Comparison of ENCODE assay signal across 15 cellular contexts in genomic region chr9:133905493-133905892, GRCh38.
DNase-seq lines count a peak whose midpoint lies in the region; ATAC-seq and TF ChIP-seq lines count a peak whose summit lies in the region.
"Had no signal": no experiment of that assay in that cellular context is flagged by ENCODE, and none has a peak within 500 bp of the region (broad histone marks: within the 10 kb centered on the region; RNA-seq: fewer than 3 reads in every experiment).

No MANE protein-coding gene starts in this region.

- peaks cover 67% of the 10 kb centered on the region for H3K79me2 ChIP-seq in osteoblast (ENCODE audit: insufficient read depth, low read length)

- no TSS peak for BruUV-seq in IMR-90 (replicated peaks; lab: Mats Ljungman, UMichigan)

- no peak overlapping the region for H4K91ac ChIP-seq in IMR-90 (ENCODE audit: insufficient read depth, low read depth, low read length)

- ATAC-seq in IMR-90 (ENCODE audit: low read depth), result no peak
- ATAC-seq in stimulated activated naive B cell treated with anti-CD40 and anti-IgM and Interleukin-4, amounts not matched to agents 10 μg/mL and 1 μg/mL and 100 μg/mL, for 72 hours (replicated peaks), result no peak
- ATAC-seq: GM23338 had no signal

- no peak overlapping the region for H2BK20ac ChIP-seq in IMR-90 (ENCODE audit: low read depth, low read length)

- no peak overlapping the region for H3K18ac ChIP-seq in IMR-90 (ENCODE audit: low read depth, low read length)

- H3K27me3 Mint-ChIP-seq in stimulated activated naive B cell treated with anti-CD40 and anti-IgM and Interleukin-4, amounts not matched to agents 10 μg/mL and 1 μg/mL and 100 μg/mL, for 72 hours, result no peaks in the 10 kb centered on the region
- H3K27me3 Mint-ChIP-seq: CD4-positive, alpha-beta memory T cell had no signal

- no peak overlapping the region for H3K4me2 ChIP-seq in IMR-90 (ENCODE audit: low read depth, low read length)
- H3K4me2 ChIP-seq in osteoblast (ENCODE audit: insufficient read depth, low read length), result no peak overlapping the region
- H3K4me2 ChIP-seq: GM23338 had no signal

- DNase-seq in IMR-90 (no peak), RWPE1 (ENCODE audit: low spot score) (no peak), osteoblast (ENCODE audit: insufficient read length, low spot score, missing footprints) (peak; percentile 79), hypothalamus (lab: John Stamatoyannopoulos, UW) (no peak), NCI-H1436 (lab: John Stamatoyannopoulos, UW) (no peak)
- no peak for DNase-seq in stimulated activated naive B cell treated with anti-CD40 and anti-IgM and Interleukin-4, amounts not matched to agents 10 μg/mL and 1 μg/mL and 100 μg/mL, for 72 hours
- DNase-seq in stimulated activated CD4-positive, alpha-beta T cell treated with anti-CD3 and anti-CD28 coated beads, Interleukin-4, amount 100 ng/mL, for 24 hours, result no peak
- DNase-seq: C1 segment of cervical spinal cord; Calu3; CD4-positive, alpha-beta memory T cell; COR-L47; DMS153; DND-41 had no signal

- H4K5ac ChIP-seq in IMR-90 (ENCODE audit: low read depth, low read length), result no peak overlapping the region

- no peak overlapping the region for H4K8ac ChIP-seq in IMR-90 (ENCODE audit: low read depth in 2 of 2, low read length in 2 of 2)

- H3K27me3 ChIP-seq in IMR-90 (ENCODE audit: control insufficient read depth, insufficient read depth, low read length), result no peaks in the 10 kb centered on the region
- no peaks in the 10 kb centered on the region for H3K27me3 ChIP-seq in osteoblast (ENCODE audit: insufficient read depth, low read length)

- no CpG with 5 or more reads among the region's 6 CpGs for WGBS in IMR-90 (ENCODE audit: extremely low coverage in 2 of 2, insufficient read length in 1 of 2), 2 experiments

- peaks cover 55% of the 10 kb centered on the region for H4K20me1 ChIP-seq in IMR-90 (ENCODE audit: insufficient read depth, low read length)
- peaks cover 49% of the 10 kb centered on the region for H4K20me1 ChIP-seq in osteoblast (ENCODE audit: insufficient read depth, low read length)

- H2BK15ac ChIP-seq in IMR-90 (ENCODE audit: low read depth, low read length), result no peak overlapping the region

- CTCF ChIA-PET in IMR-90 (lab: Yijun Ruan, JAX), result no interaction called here
- CTCF ChIA-PET in RWPE1 (lab: Yijun Ruan, JAX), result no interaction called here

- H3K36me3 ChIP-seq in IMR-90 (ENCODE audit: control insufficient read depth, insufficient read depth, low read length) (no peaks in the 10 kb centered on the region), osteoblast (ENCODE audit: insufficient read depth, low read length) (no peaks in the 10 kb centered on the region)
- H3K36me3 ChIP-seq: HAP-1 had no signal

- H3K79me1 ChIP-seq in IMR-90 (ENCODE audit: low read depth in 1 of 2, low read length in 2 of 2), result peaks cover 14 to 80% of the 10 kb centered on the region in 2 experiments

- H2AK9ac ChIP-seq in IMR-90 (replicated peaks; ENCODE audit: low read depth, low read length, poor library complexity), result peak overlapping the region; percentile 9

- H3K4me3 ChIP-seq in IMR-90 (ENCODE audit: insufficient read depth, low read depth, low read length) (no peak overlapping the region), osteoblast (ENCODE audit: insufficient read depth, low read length) (no peak overlapping the region)
- H3K4me3 ChIP-seq: GM23338, HAP-1 had no signal

- TF ChIP-seq POLR2A in IMR-90 (IDR thresholded peaks at IDR 0.05; ENCODE audit: low read depth, low read length), result no peak

- no peak for TF ChIP-seq RAD21 in IMR-90 (IDR thresholded peaks at IDR 0.05; ENCODE audit: low read length)

- peaks cover 50 to 85% of the 10 kb centered on the region in 2 donors for H3K4me1 Mint-ChIP-seq in stimulated activated naive B cell treated with anti-CD40 and anti-IgM and Interleukin-4, amounts not matched to agents 10 μg/mL and 1 μg/mL and 100 μg/mL, for 72 hours
- H3K4me1 Mint-ChIP-seq: CD4-positive, alpha-beta memory T cell had no signal

- H3K4me3 Mint-ChIP-seq in stimulated activated naive B cell treated with anti-CD40 and anti-IgM and Interleukin-4, amounts not matched to agents 10 μg/mL and 1 μg/mL and 100 μg/mL, for 72 hours, result no peak overlapping the region
- H3K4me3 Mint-ChIP-seq: CD4-positive, alpha-beta memory T cell; GM23338 had no signal

- H2BK120ac ChIP-seq in IMR-90 (ENCODE audit: low read depth, low read length), result no peak overlapping the region

- no peak overlapping the region for H3K56ac ChIP-seq in IMR-90 (ENCODE audit: extremely low read depth, insufficient read depth, low read length)

- H3K27ac ChIP-seq in IMR-90 (ENCODE audit: insufficient read depth, low read length) (no peak overlapping the region), RWPE1 (peak overlapping the region; percentile 95), osteoblast (ENCODE audit: low read depth, low read length) (no peak overlapping the region)

- H3K14ac ChIP-seq in IMR-90 (replicated peaks; ENCODE audit: low read depth, low read length), result no peak overlapping the region

- no peak overlapping the region for H2AK5ac ChIP-seq in IMR-90 (ENCODE audit: low read depth, low read length)

- no peaks in the 10 kb centered on the region for H3K9me3 Mint-ChIP-seq in stimulated activated naive B cell treated with anti-CD40 and anti-IgM and Interleukin-4, amounts not matched to agents 10 μg/mL and 1 μg/mL and 100 μg/mL, for 72 hours
- H3K9me3 Mint-ChIP-seq: CD4-positive, alpha-beta memory T cell; GM23338 had no signal

- no peak for TF ChIP-seq CTCF in IMR-90 (conservative IDR thresholded peaks at IDR 0.05; ENCODE audit: low read depth, low read length)
- TF ChIP-seq CTCF in RWPE1 (conservative IDR thresholded peaks at IDR 0.05; ENCODE audit: low read depth), result no peak
- no peak for TF ChIP-seq CTCF in osteoblast (IDR thresholded peaks at IDR 0.05; ENCODE audit: extremely low read depth, low read depth, low read length)

- H3K36me3 Mint-ChIP-seq in stimulated activated naive B cell treated with anti-CD40 and anti-IgM and Interleukin-4, amounts not matched to agents 10 μg/mL and 1 μg/mL and 100 μg/mL, for 72 hours, result peaks cover 14 to 42% of the 10 kb centered on the region in 2 donors
- H3K36me3 Mint-ChIP-seq: CD4-positive, alpha-beta memory T cell had no signal

- H2BK5ac ChIP-seq in IMR-90 (ENCODE audit: low read depth, low read length, poor library complexity, severe bottlenecking), result no peak overlapping the region

- no peak overlapping the region for H3K9ac ChIP-seq in IMR-90 (ENCODE audit: low read depth, low read length)

- H2AFZ ChIP-seq in IMR-90 (replicated peaks; ENCODE audit: low read length, poor library complexity) (no peak overlapping the region), osteoblast (ENCODE audit: low read length) (no peak overlapping the region)
- H2AFZ ChIP-seq: GM23338 had no signal

- intact Hi-C loops in IMR-90 (cut with micrococcal nuclease), result no loop called here

- H3K9me1 ChIP-seq in IMR-90 (ENCODE audit: insufficient read depth, low read length), result peaks cover 8% of the 10 kb centered on the region; the same call in 1 of the 2 replicates

- peak overlapping the region; percentile 14 for H3K27ac Mint-ChIP-seq in stimulated activated naive B cell treated with anti-CD40 and anti-IgM and Interleukin-4, amounts not matched to agents 10 μg/mL and 1 μg/mL and 100 μg/mL, for 72 hours
- H3K27ac Mint-ChIP-seq: CD4-positive, alpha-beta memory T cell; GM23338 had no signal

- H3K9me3 ChIP-seq in IMR-90 (ENCODE audit: control insufficient read depth, insufficient read depth, low read length) (no peaks in the 10 kb centered on the region), osteoblast (ENCODE audit: low read depth, low read length) (no peaks in the 10 kb centered on the region)
- H3K9me3 ChIP-seq: HAP-1 had no signal

- H3K4me1 ChIP-seq in IMR-90 (ENCODE audit: control insufficient read depth, insufficient read depth, low read length), result peaks cover 5% of the 10 kb centered on the region; the same call in 1 of the 2 replicates
- peaks cover 7% of the 10 kb centered on the region for H3K4me1 ChIP-seq in osteoblast (ENCODE audit: insufficient read depth, low read length)
- H3K4me1 ChIP-seq: HAP-1 had no signal

- H3K4ac ChIP-seq in IMR-90 (ENCODE audit: low read depth, low read length), result no peak overlapping the region

- dilution Hi-C loops in IMR-90 (cut with HindIII; ENCODE audit: low sequenced_read_pairs, unreplicated experiment), result no loop called here

- in situ Hi-C loops in IMR-90 (cut with MboI; ENCODE audit: low sequenced_read_pairs), result no loop called here

- POLR2A ChIA-PET in IMR-90 (lab: Charles Lee; ENCODE audit: unreplicated experiment) (no interaction called here), RWPE1 (lab: Yijun Ruan, JAX; ENCODE audit: low non-redundant PET) (interaction anchor here (0.6 kb wide), 1 partner anchor 1891 kb away, joined by 5 read pairs; no protein-coding TSS in a partner anchor)

- H3K23ac ChIP-seq in IMR-90 (ENCODE audit: low read depth, low read length), result no peak overlapping the region

TF ChIP-seq in IMR-90, 13 proteins besides CTCF, POLR2A, EP300 and RAD21 (continues in another document):
- TF ChIP-seq NFE2L2 (IDR thresholded peaks at IDR 0.05; ENCODE audit: low read depth, low read length), result no peak
- no peak for TF ChIP-seq FOS (IDR thresholded peaks at IDR 0.05; ENCODE audit: low read depth, low read length)
- TF ChIP-seq MAFK (IDR thresholded peaks at IDR 0.05; ENCODE audit: low read depth, low read length), result no peak
- no peak for TF ChIP-seq CHD1 (IDR thresholded peaks at IDR 0.05; ENCODE audit: low read depth, low read length)
- TF ChIP-seq RCOR1 (IDR thresholded peaks at IDR 0.05; ENCODE audit: insufficient replicate concordance, low read length), result no peak
- TF ChIP-seq ELK1 (IDR thresholded peaks at IDR 0.05; ENCODE audit: borderline replicate concordance, low read depth, low read length), result no peak
- TF ChIP-seq MXI1 (IDR thresholded peaks at IDR 0.05; ENCODE audit: borderline replicate concordance, low read depth, low read length), result no peak
- no peak for TF ChIP-seq CEBPB (IDR thresholded peaks at IDR 0.05; ENCODE audit: low read depth, low read length)
- TF ChIP-seq USF2 (IDR thresholded peaks at IDR 0.05; ENCODE audit: low read depth, low read length), result no peak
